40 cellular contexts compared by ENCODE assay signal in genomic region chr4:54289316-54289715, GRCh38.
"Had no signal": no experiment of that assay in that cellular context is flagged by ENCODE, and none has a peak within 500 bp of the region (broad histone marks: within the 10 kb centered on the region; RNA-seq: fewer than 3 reads in every experiment).

No MANE protein-coding gene starts in this region.

- H3K9me3 ChIP-seq: MG63 had no signal

- H3K4me1 Mint-ChIP-seq: activated B cell treated with CpG ODN at 0.5 μM for 24 hours; activated CD8-positive, alpha-beta memory T cell treated with anti-CD3 and anti-CD28 coated beads, Interleukin-2, amount 10 ng/mL, durations not matched to agents 7 days and 5 days; activated naive CD8-positive, alpha-beta T cell treated with anti-CD3 and anti-CD28 coated beads for 36 hours had no signal

- DNase-seq: activated B cell treated with CpG ODN at 0.5 μM for 24 hours; activated CD4-positive, alpha-beta memory T cell treated with anti-CD3 and anti-CD28 coated beads, Interleukin-2, amount 10 ng/mL, durations not matched to agents 7 days and 5 days; activated CD4-positive, alpha-beta T cell treated with anti-CD3 and anti-CD28 coated beads for 4 hours; activated CD4-positive, alpha-beta T cell treated with anti-CD3 and anti-CD28 coated beads, Interleukin-2, amount 50 U/mL, for 1 hour; activated CD4-positive, CD25-positive, alpha-beta regulatory T cell treated with anti-CD3 and anti-CD28 coated beads, Interleukin-2, amount 50 U/mL, for 72 hours; activated CD8-positive, alpha-beta memory T cell treated with anti-CD3 and anti-CD28 coated beads for 24 hours; activated CD8-positive, alpha-beta memory T cell treated with anti-CD3 and anti-CD28 coated beads, Interleukin-2, amount 10 ng/mL, durations not matched to agents 7 days and 5 days; activated CD8-positive, alpha-beta memory T cell treated with anti-CD3 and anti-CD28 coated beads, Interleukin-2, amount 50 U/mL, for 48 hours; activated effector memory CD4-positive, alpha-beta T cell treated with Interleukin-2 at 50 U/mL for 16 hours; activated naive CD4-positive, alpha-beta T cell; activated naive CD4-positive, alpha-beta T cell treated with anti-CD3 and anti-CD28 coated beads, Interleukin-2, amount 50 U/mL, for 16 hours; activated naive CD8-positive, alpha-beta T cell treated with anti-CD3 and anti-CD28 coated beads for 36 hours; activated T-cell treated with anti-CD3 and anti-CD28 coated beads, Interleukin-2, amount 50 U/mL, for 48 hours; amniotic stem cell; aorta; brain microvascular endothelial cell; central memory CD4-positive, alpha-beta T cell; Kasumi-1; KG1; MG63; NCI-H1048; NCI-H1105 treated with DMSO at 0.1 percent for 48 hours; NCI-H1436; NCI-H1694; NCI-H1930; NCI-H2081 treated with DMSO at 0.1 percent for 48 hours; NCI-H2171; NCI-H446; NCI-H510A treated with DMSO at 0.1 percent for 48 hours; NCI-H526 treated with DMSO at 0.1 percent for 48 hours; NCI-H82; NK-92 treated with Interleukin-12 subunit alpha and Interleukin-12 subunit beta, amount 100 ng/mL, for 24 hours; PC-9; SW 1271; T-helper 1 cell; T-helper 2 cell; T-helper 9 cell had no signal

- H3K27me3 Mint-ChIP-seq: activated CD4-positive, alpha-beta memory T cell treated with anti-CD3 and anti-CD28 coated beads, Interleukin-2, amount 10 ng/mL, durations not matched to agents 7 days and 5 days; activated naive CD8-positive, alpha-beta T cell treated with anti-CD3 and anti-CD28 coated beads for 36 hours had no signal

- FAIRE-seq: RCC 7860 had no signal

- H3K27me3 ChIP-seq: brain microvascular endothelial cell, MG63 had no signal

- ATAC-seq: activated CD8-positive, alpha-beta memory T cell treated with anti-CD3 and anti-CD28 coated beads, Interleukin-2, amount 10 ng/mL, durations not matched to agents 7 days and 5 days had no signal

- H3K4me2 ChIP-seq: PC-9 had no signal

- H2AFZ ChIP-seq: PC-9 had no signal

- H3K4me3 Mint-ChIP-seq: activated B cell treated with CpG ODN at 0.5 μM for 24 hours; activated CD4-positive, alpha-beta memory T cell treated with anti-CD3 and anti-CD28 coated beads, Interleukin-2, amount 10 ng/mL, durations not matched to agents 7 days and 5 days; activated CD8-positive, alpha-beta memory T cell treated with anti-CD3 and anti-CD28 coated beads, Interleukin-2, amount 10 ng/mL, durations not matched to agents 7 days and 5 days; activated naive CD8-positive, alpha-beta T cell treated with anti-CD3 and anti-CD28 coated beads for 36 hours had no signal

- H3K36me3 ChIP-seq: brain microvascular endothelial cell had no signal

- H3K36me3 Mint-ChIP-seq: activated CD8-positive, alpha-beta memory T cell treated with anti-CD3 and anti-CD28 coated beads, Interleukin-2, amount 10 ng/mL, durations not matched to agents 7 days and 5 days; activated naive CD8-positive, alpha-beta T cell treated with anti-CD3 and anti-CD28 coated beads for 36 hours had no signal

- H3K27ac ChIP-seq: brain microvascular endothelial cell, PC-9, RWPE1, VCaP had no signal

- H3K27ac Mint-ChIP-seq: activated B cell treated with CpG ODN at 0.5 μM for 24 hours; activated CD4-positive, alpha-beta memory T cell treated with anti-CD3 and anti-CD28 coated beads, Interleukin-2, amount 10 ng/mL, durations not matched to agents 7 days and 5 days; activated CD8-positive, alpha-beta memory T cell treated with anti-CD3 and anti-CD28 coated beads, Interleukin-2, amount 10 ng/mL, durations not matched to agents 7 days and 5 days; activated naive CD8-positive, alpha-beta T cell treated with anti-CD3 and anti-CD28 coated beads for 36 hours had no signal

- H3K4me3 ChIP-seq: MG63, PC-9 had no signal
